34 cellular contexts compared by ENCODE assay signal in genomic region chr1:184992271-184992670, GRCh38. TPM values are rescaled to one million over a fixed set of nuclear protein-coding genes. Genes with fewer than 3 reads are reported as not detected.
A peak's percentile ranks its signal among the peaks of the same experiment; 100 is the strongest.
DNase-seq lines count a peak whose midpoint lies in the region; FAIRE-seq and TF ChIP-seq lines count a peak whose summit lies in the region.
"Had no signal": no experiment of that assay in that cellular context is flagged by ENCODE, and none has a peak within 500 bp of the region (broad histone marks: within the 10 kb centered on the region; RNA-seq: fewer than 3 reads in every experiment).

No MANE protein-coding gene starts in this region.

- CTCF ChIA-PET in mammary epithelial cell (lab: Charles Lee; ENCODE audit: low non-redundant PET): no interaction called here
- CTCF ChIA-PET in RWPE1 (lab: Yijun Ruan, JAX): no interaction called here

- no peaks in the 10 kb centered on the region for H3K79me2 ChIP-seq in mammary epithelial cell (ENCODE audit: insufficient read depth, low read length)

- H3K27me3 ChIP-seq in mammary epithelial cell (ENCODE audit: insufficient read depth, low read length) (no peaks in the 10 kb centered on the region), breast epithelium (no peaks in the 10 kb centered on the region), bronchial epithelial cell (ENCODE audit: control insufficient read depth, insufficient read depth, low read length) (no peaks in the 10 kb centered on the region), MG63 (peaks cover 2% of the 10 kb centered on the region; the same call in 1 of the 2 replicates)
- H3K27me3 ChIP-seq: BLaER1; BLaER1 treated with 17β-estradiol and CSF1 and Interleukin-3, amounts not matched to agents 10 nM and 100 nM had no signal

- no TSS peak for BruUV-seq in mammary epithelial cell (replicated peaks; lab: Mats Ljungman, UMichigan)

- H2AFZ ChIP-seq in mammary epithelial cell (ENCODE audit: low read depth, low read length): peak overlapping the region; percentile 55

- H4K20me1 ChIP-seq in mammary epithelial cell (ENCODE audit: insufficient read depth, low read length): no peaks in the 10 kb centered on the region
- H4K20me1 ChIP-seq: BLaER1; BLaER1 treated with 17β-estradiol and CSF1 and Interleukin-3, amounts not matched to agents 10 nM and 100 nM had no signal

- in situ Hi-C loops in mammary epithelial cell (cut with MboI; ENCODE audit: low sequenced_read_pairs in 2 of 2): no loop called here

- H3K4me1 ChIP-seq in mammary epithelial cell (ENCODE audit: insufficient read depth, low read length): peaks cover 9% of the 10 kb centered on the region
- H3K4me1 ChIP-seq in breast epithelium: no peaks in the 10 kb centered on the region
- H3K4me1 ChIP-seq: A549; BE2C; BLaER1; BLaER1 treated with 17β-estradiol and CSF1 and Interleukin-3, amounts not matched to agents 10 nM and 100 nM; Caco-2 had no signal

- no peak overlapping the region for H3K9ac ChIP-seq in mammary epithelial cell (ENCODE audit: insufficient read depth, low read length)
- H3K9ac ChIP-seq: BLaER1; BLaER1 treated with 17β-estradiol and CSF1 and Interleukin-3, amounts not matched to agents 10 nM and 100 nM had no signal

- WGBS in mammary epithelial cell (ENCODE audit: low coverage, missing lambda C conversion rate): 86% methylated on average over 3 of the region's 3 CpGs

- peak overlapping the region; percentile 18 for H3K4me2 ChIP-seq in mammary epithelial cell (ENCODE audit: insufficient read depth, low read depth, low read length)
- H3K4me2 ChIP-seq: A549; BLaER1; BLaER1 treated with 17β-estradiol and CSF1 and Interleukin-3, amounts not matched to agents 10 nM and 100 nM had no signal

- H3K27ac ChIP-seq in mammary epithelial cell (ENCODE audit: insufficient read depth, low read depth, low read length): no peak overlapping the region
- no peak overlapping the region for H3K27ac ChIP-seq in breast epithelium
- H3K27ac ChIP-seq in RWPE1: no peak overlapping the region
- H3K27ac ChIP-seq: 22Rv1; A549; BLaER1; BLaER1 treated with 17β-estradiol and CSF1 and Interleukin-3, amounts not matched to agents 10 nM and 100 nM; C4-2B had no signal

- dilution Hi-C loops in mammary epithelial cell (cut with HindIII; ENCODE audit: low sequenced_read_pairs): no loop called here

- H3K36me3 ChIP-seq in mammary epithelial cell (ENCODE audit: insufficient read depth, low read length) (no peaks in the 10 kb centered on the region), breast epithelium (no peaks in the 10 kb centered on the region), bronchial epithelial cell (ENCODE audit: control insufficient read depth, insufficient read depth, low read length) (no peaks in the 10 kb centered on the region), MG63 (no peaks in the 10 kb centered on the region)
- H3K36me3 ChIP-seq: BE2C; BLaER1; BLaER1 treated with 17β-estradiol and CSF1 and Interleukin-3, amounts not matched to agents 10 nM and 100 nM had no signal

- POLR2A ChIA-PET in RWPE1 (lab: Yijun Ruan, JAX; ENCODE audit: low non-redundant PET): no interaction called here

- TF ChIP-seq CTCF in mammary epithelial cell (conservative IDR thresholded peaks at IDR 0.05 in 1 of 2, IDR thresholded peaks at IDR 0.05 in 1 of 2; ENCODE audit: extremely low read depth in 1 of 2, insufficient read depth in 1 of 2, low read depth in 1 of 2, low read length in 2 of 2) (no peak), breast epithelium (IDR thresholded peaks at IDR 0.05) (no peak), bronchial epithelial cell (IDR thresholded peaks at IDR 0.05; ENCODE audit: insufficient read depth, low read length, severe bottlenecking) (no peak), epithelial cell of esophagus (IDR thresholded peaks at IDR 0.05; ENCODE audit: insufficient read depth, low read depth, low read length, missing control alignments) (no peak), RWPE1 (conservative IDR thresholded peaks at IDR 0.05; ENCODE audit: low read depth) (no peak)

- H3K9me3 ChIP-seq in mammary epithelial cell (replicated peaks; ENCODE audit: insufficient read depth, low read length) (no peaks in the 10 kb centered on the region), breast epithelium (peaks cover 0 to 7% of the 10 kb centered on the region in 2 donors), MG63 (no peaks in the 10 kb centered on the region; the same call in 1 of the 2 replicates)
- H3K9me3 ChIP-seq: BE2C had no signal

- TF ChIP-seq POLR2A in breast epithelium (IDR thresholded peaks at IDR 0.05): no peak
- no peak for TF ChIP-seq POLR2A in GM12891 (IDR thresholded peaks at IDR 0.05; ENCODE audit: low read depth, low read length)

- FAIRE-seq in GM12891 (lab: Jason Lieb, UNC): peak; percentile 33
- FAIRE-seq in bronchial epithelial cell (lab: Jason Lieb, UNC): no peak
- FAIRE-seq: A204.1, A549 had no signal

- H3K4me3 ChIP-seq in mammary epithelial cell (replicated peaks in 1 of 3; ENCODE audit: insufficient read depth in 1 of 3, low read depth in 2 of 3, low read length in 3 of 3) (no peak overlapping the region), breast epithelium (no peak overlapping the region), bronchial epithelial cell (ENCODE audit: low read depth, low read length) (no peak overlapping the region), epithelial cell of esophagus (ENCODE audit: low read length) (no peak overlapping the region), MG63 (no peak overlapping the region)
- H3K4me3 ChIP-seq: A549; BLaER1; BLaER1 treated with 17β-estradiol and CSF1 and Interleukin-3, amounts not matched to agents 10 nM and 100 nM had no signal

- intact Hi-C loops in mammary epithelial cell (cut with micrococcal nuclease): no loop called here
- intact Hi-C loops in breast epithelium (cut with DNase I; ENCODE audit: low total_unique reads): no loop called here

- DNase-seq in mammary epithelial cell (no peak), breast epithelium (ENCODE audit: low spot score in 2 of 2) (no peak), GM12891 (ENCODE audit: insufficient read length, low spot score) (no peak), bronchial epithelial cell (ENCODE audit: low read depth) (peak; percentile 63), epithelial cell of esophagus (ENCODE audit: low read depth) (peak; percentile 58), RWPE1 (ENCODE audit: low spot score) (no peak), MG63 (no peak)
- DNase-seq in activated CD4-positive, alpha-beta T cell treated with anti-CD3 and anti-CD28 coated beads for 48 hours: no peak
- DNase-seq: 8988T; ACHN; AML-193; BE2C; C1 segment of cervical spinal cord; Caco-2; Calu3; CD4-positive, alpha-beta memory T cell; CD4-positive, alpha-beta T cell; CD4-positive, CD25-positive, alpha-beta regulatory T cell; CD8-positive, alpha-beta memory T cell; CD8-positive, alpha-beta T cell; COR-L47; DMS 273 treated with DMSO at 0.1 percent for 48 hours; DMS153; DMS53; DMS79; DMS79 treated with DMSO at 0.1 percent for 48 hours; DND-41; EL had no signal

TF ChIP-seq in GM12891, 5 proteins besides CTCF, POLR2A, EP300 and RAD21:
- TF ChIP-seq POU2F2 (IDR thresholded peaks at IDR 0.05; ENCODE audit: low read depth, low read length): no peak

RNA-seq across cellular contexts. Expression of gene NIBAN1, which starts 18.0 kb away (rescaled TPM):
- total RNA-seq in mammary epithelial cell (10 to 100 TPM; 35.8 to 70.3 TPM), breast epithelium (10 to 100 TPM; 11.7 to 44.2 (median 34.7) TPM), bronchial epithelial cell (97.4 and 169 TPM in 2 replicates)
- polyA plus RNA-seq in mammary epithelial cell: 3.2 TPM
- 8.3 TPM for polyA minus RNA-seq in mammary epithelial cell
- polyA plus RNA-seq in GM12891 (2012; ENCODE audit: low read depth, missing spikeins): 17.5 TPM
- total RNA-seq in MG63 (2014; rRNA removed; shearing (Covaris generic); ENCODE audit: low replicate concordance): 11.0 and 12.8 TPM in 2 replicates

RNA-seq across cellular contexts. Expression of gene RNF2, which starts 53.1 kb away (rescaled TPM):
- total RNA-seq in mammary epithelial cell (10 to 100 TPM; 25.5 to 29.3 TPM), breast epithelium (10 to 100 TPM; 17.1 to 28.7 (median 20.3) TPM), bronchial epithelial cell (15.0 and 19.2 TPM in 2 replicates)
- polyA plus RNA-seq in mammary epithelial cell: 28.1 TPM
- polyA minus RNA-seq in mammary epithelial cell: 33.6 TPM
- polyA plus RNA-seq in GM12891 (2012; ENCODE audit: low read depth, missing spikeins): 10.5 TPM
- 15.4 and 21.4 TPM in 2 replicates for total RNA-seq in MG63 (2014; rRNA removed; shearing (Covaris generic); ENCODE audit: low replicate concordance)

Comparison
In these comparisons a context has a peak if more than half of its experiments do, and no peak if none do; other contexts are left out.
1. DNase-seq: peak in bronchial epithelial cell (single experiment) and epithelial cell of esophagus (single experiment); none in mammary epithelial cell (single experiment), breast epithelium (0 of 2), GM12891 (single experiment), RWPE1 (single experiment), MG63 (single experiment) and activated CD4-positive, alpha-beta T cell treated with anti-CD3 and anti-CD28 coated beads for 48 hours (single experiment).